Comparison of ENCODE assay signal across 19 cellular contexts in the genomic region with DNA sequence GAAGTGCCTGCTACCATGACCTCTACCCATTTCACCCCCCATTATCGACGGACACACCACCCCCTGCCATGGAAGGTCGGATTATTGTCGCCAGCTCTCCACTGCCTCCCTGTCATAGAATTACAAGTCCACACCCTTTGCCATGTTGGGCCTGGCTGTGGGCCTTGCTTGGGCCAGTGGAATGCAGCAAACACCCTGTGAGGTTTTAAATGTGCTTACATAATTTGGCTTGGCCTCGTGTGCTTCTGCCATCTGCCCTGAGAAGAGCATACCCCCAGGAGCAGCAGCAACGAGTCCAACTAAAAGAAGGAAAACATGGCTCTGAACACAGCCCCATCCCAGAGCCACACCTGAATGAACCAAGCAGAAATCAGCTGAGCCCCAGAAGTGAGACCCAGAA.
"Had no signal": no experiment of that assay in that cellular context is flagged by ENCODE, and none has a peak within 500 bp of the region (broad histone marks: within the 10 kb centered on the region; RNA-seq: fewer than 3 reads in every experiment).

No MANE protein-coding gene starts in this region.

- H3K9me3 Mint-ChIP-seq: activated CD4-positive, alpha-beta memory T cell treated with anti-CD3 and anti-CD28 coated beads, Interleukin-2, amount 10 ng/mL, durations not matched to agents 7 days and 5 days; activated T-helper 2 cell treated with anti-CD3 and anti-CD28 coated beads, Interferon-gamma antibody, Interleukin-2, Interleukin-4, amounts not matched to agents 10 μg/mL and 5 μg/mL and 100 μg/mL, durations not matched to agents 14 hours and 24 hours and 36 hours; endodermal cell; mesothelial cell of epicardium; nephron; stimulated activated naive CD8-positive, alpha-beta T cell treated with anti-CD3 and anti-CD28 coated beads, Interleukin-15, amount 100 ng/mL, for 72 hours had no signal

- H3K27ac Mint-ChIP-seq: activated CD4-positive, alpha-beta memory T cell treated with anti-CD3 and anti-CD28 coated beads, Interleukin-2, amount 10 ng/mL, durations not matched to agents 7 days and 5 days; activated CD8-positive, alpha-beta memory T cell treated with anti-CD3 and anti-CD28 coated beads, Interleukin-2, amount 10 ng/mL, durations not matched to agents 7 days and 5 days; activated naive CD8-positive, alpha-beta T cell treated with anti-CD3 and anti-CD28 coated beads, Interleukin-2, amount 10 ng/mL, durations not matched to agents 7 days and 5 days; activated T-helper 2 cell treated with anti-CD3 and anti-CD28 coated beads, Interferon-gamma antibody, Interleukin-2, Interleukin-4, amounts not matched to agents 10 μg/mL and 5 μg/mL and 100 μg/mL, durations not matched to agents 14 hours and 24 hours and 36 hours; endodermal cell; mesothelial cell of epicardium; nephron; progenitor cell of endocrine pancreas had no signal

- H3K4me1 Mint-ChIP-seq: activated CD4-positive, alpha-beta memory T cell treated with anti-CD3 and anti-CD28 coated beads, Interleukin-2, amount 10 ng/mL, durations not matched to agents 7 days and 5 days; activated CD8-positive, alpha-beta memory T cell treated with anti-CD3 and anti-CD28 coated beads, Interleukin-2, amount 10 ng/mL, durations not matched to agents 7 days and 5 days; activated naive CD8-positive, alpha-beta T cell treated with anti-CD3 and anti-CD28 coated beads, Interleukin-2, amount 10 ng/mL, durations not matched to agents 7 days and 5 days; endodermal cell; stimulated activated naive CD8-positive, alpha-beta T cell treated with anti-CD3 and anti-CD28 coated beads, Interleukin-15, amount 100 ng/mL, for 72 hours had no signal

- H3K36me3 Mint-ChIP-seq: activated CD8-positive, alpha-beta memory T cell treated with anti-CD3 and anti-CD28 coated beads, Interleukin-2, amount 10 ng/mL, durations not matched to agents 7 days and 5 days; mesothelial cell of epicardium had no signal

- DNase-seq: activated CD4-positive, alpha-beta memory T cell treated with anti-CD3 and anti-CD28 coated beads, Interleukin-2, amount 10 ng/mL, durations not matched to agents 7 days and 5 days; activated CD4-positive, alpha-beta T cell treated with anti-CD3 and anti-CD28 coated beads for 48 hours; activated CD4-positive, CD25-positive, alpha-beta regulatory T cell; activated CD8-positive, alpha-beta memory T cell treated with anti-CD3 and anti-CD28 coated beads, Interleukin-2, amount 10 ng/mL, durations not matched to agents 7 days and 5 days; activated naive CD4-positive, alpha-beta T cell treated with Interleukin-2 at 50 U/mL for 16 hours; activated naive CD8-positive, alpha-beta T cell treated with anti-CD3 and anti-CD28 coated beads, Interleukin-2, amount 10 ng/mL, durations not matched to agents 7 days and 5 days; activated T-cell treated with anti-CD3 and anti-CD28 coated beads, Interleukin-2, amount 50 U/mL, for 1 hour; colonic mucosa; endodermal cell; kidney; occipital lobe; stimulated activated naive CD8-positive, alpha-beta T cell treated with anti-CD3 and anti-CD28 coated beads, Interleukin-15, amount 100 ng/mL, for 72 hours; T-helper 1 cell; T1000; trophoblast cell had no signal

- H3K27me3 Mint-ChIP-seq: activated CD8-positive, alpha-beta memory T cell treated with anti-CD3 and anti-CD28 coated beads, Interleukin-2, amount 10 ng/mL, durations not matched to agents 7 days and 5 days had no signal

- H3K4me3 Mint-ChIP-seq: activated CD4-positive, alpha-beta memory T cell treated with anti-CD3 and anti-CD28 coated beads, Interleukin-2, amount 10 ng/mL, durations not matched to agents 7 days and 5 days; activated CD8-positive, alpha-beta memory T cell treated with anti-CD3 and anti-CD28 coated beads, Interleukin-2, amount 10 ng/mL, durations not matched to agents 7 days and 5 days; activated naive CD8-positive, alpha-beta T cell treated with anti-CD3 and anti-CD28 coated beads, Interleukin-2, amount 10 ng/mL, durations not matched to agents 7 days and 5 days; endodermal cell; mesothelial cell of epicardium; nephron; stimulated activated naive CD8-positive, alpha-beta T cell treated with anti-CD3 and anti-CD28 coated beads, Interleukin-15, amount 100 ng/mL, for 72 hours had no signal
